10 cellular contexts compared by ENCODE assay signal in genomic region chr5:151038801-151039238, GRCh38. TPM values are rescaled to one million over a fixed set of nuclear protein-coding genes. Genes with fewer than 3 reads are reported as not detected.
A peak's percentile ranks its signal among the peaks of the same experiment; 100 is the strongest.
DNase-seq lines count a peak whose midpoint lies in the region; ATAC-seq and TF ChIP-seq lines count a peak whose summit lies in the region.
"Had no signal": no experiment of that assay in that cellular context is flagged by ENCODE, and none has a peak within 500 bp of the region (broad histone marks: within the 10 kb centered on the region; RNA-seq: fewer than 3 reads in every experiment).

No MANE protein-coding gene starts in this region.

- H3K27ac ChIP-seq in ovary (peak overlapping the region; percentile 51 to 60), uterus (peak overlapping the region; percentile 67 to 86)
- H3K27ac ChIP-seq: C4-2B had no signal

- no peak for TF ChIP-seq EP300 in ovary (IDR thresholded peaks at IDR 0.05)

- DNase-seq in Right ventricle myocardium inferior (ENCODE audit: missing footprints) (peak; percentile 32), cardiac septum (ENCODE audit: low spot score) (no peak), epithelial cell of esophagus (ENCODE audit: low read depth) (peak; percentile 75), ovary (no peak), uterus (no peak), NCI-H2029 treated with DMSO at 0.1 percent for 48 hours (lab: John Stamatoyannopoulos, UW) (no peak), NCI-H1436 (lab: John Stamatoyannopoulos, UW) (no peak)
- DNase-seq: NCI-H1417 had no signal

- no peaks in the 10 kb centered on the region for H3K9me3 ChIP-seq in ovary
- no peaks in the 10 kb centered on the region for H3K9me3 ChIP-seq in uterus

- TF ChIP-seq CTCF in epithelial cell of esophagus (IDR thresholded peaks at IDR 0.05; ENCODE audit: insufficient read depth, low read depth, low read length, missing control alignments), result no peak
- no peak for TF ChIP-seq CTCF in ovary (IDR thresholded peaks at IDR 0.05)
- TF ChIP-seq CTCF in uterus (IDR thresholded peaks at IDR 0.05), result no peak

- no peak for ATAC-seq in Right ventricle myocardium inferior
- no peak for ATAC-seq in GM18909 (IDR thresholded peaks at IDR 0.05; ENCODE audit: poor library complexity, unreplicated experiment)

- intact Hi-C loops in Right ventricle myocardium inferior (cut with DNase I) (no loop called here), cardiac septum (cut with DNase I) (loop anchor here (2.0 kb wide), 1 partner anchor 14 kb away; no protein-coding TSS in a partner anchor), ovary (cut with DNase I) (loop anchor here in 1 of 4 donors (5.0 kb wide), 1 partner anchor 37 kb away; no protein-coding TSS in a partner anchor), uterus (cut with DNase I; ENCODE audit: low total_unique reads) (no loop called here)

- 67 to 73% (median 72%) methylated on average over 7 of the region's 7 CpGs for WGBS in ovary, 3 donors

- H3K4me1 ChIP-seq in ovary (ENCODE audit: insufficient read depth) (peaks cover 26% of the 10 kb centered on the region), uterus (peaks cover 0 to 6% of the 10 kb centered on the region in 2 donors)

- no peak for TF ChIP-seq POLR2A in ovary (IDR thresholded peaks at IDR 0.05)
- no peak for TF ChIP-seq POLR2A in uterus (IDR thresholded peaks at IDR 0.05)

- H3K36me3 ChIP-seq in ovary, result no peaks in the 10 kb centered on the region
- peaks cover 0 to 2% of the 10 kb centered on the region in 2 donors for H3K36me3 ChIP-seq in uterus

- H3K4me3 ChIP-seq in epithelial cell of esophagus (ENCODE audit: low read length) (no peak overlapping the region), ovary (no peak overlapping the region), uterus (no peak overlapping the region)

- H3K27me3 ChIP-seq in ovary, result no peaks in the 10 kb centered on the region
- H3K27me3 ChIP-seq in uterus, result no peaks in the 10 kb centered on the region

RNA-seq across cellular contexts. Expression of gene GPX3, which starts 18.4 kb away (rescaled TPM):
- total RNA-seq in Right ventricle myocardium inferior, result 627 TPM
- 461 TPM for total RNA-seq in cardiac septum
- 100 to 1,000 TPM; 110 to 380 (median 269) TPM for total RNA-seq in ovary
- polyA plus RNA-seq in ovary, result 100 to 1,000 TPM; 635 to 827 TPM
- 1,000 to 10,000 TPM in 1 of 4 donors, 100 to 1,000 TPM in 2, 1 to 10 TPM in 1; 5.7 to 1,241 (median 263) TPM for total RNA-seq in uterus

RNA-seq across cellular contexts. Expression of gene TNIP1, which starts 42.0 kb away (rescaled TPM):
- total RNA-seq in Right ventricle myocardium inferior, result 114 TPM
- 110 TPM for total RNA-seq in cardiac septum
- 10 to 100 TPM; 39.4 to 89.7 (median 69.9) TPM for total RNA-seq in ovary
- polyA plus RNA-seq in ovary, result 10 to 100 TPM; 51.0 to 57.6 TPM
- 10 to 100 TPM; 35.6 to 70.8 (median 50.7) TPM for total RNA-seq in uterus

Comparison
In these comparisons a context has a peak if more than half of its experiments do, and no peak if none do; other contexts are left out.
1. DNase-seq: peak in Right ventricle myocardium inferior (single experiment) and epithelial cell of esophagus (single experiment); none in cardiac septum (single experiment), ovary (0 of 5), uterus (0 of 2), NCI-H2029 treated with DMSO at 0.1 percent for 48 hours (single experiment) and NCI-H1436 (single experiment).